8 cellular contexts compared by ENCODE assay signal in genomic region chr2:100260712-100261620, GRCh38.
DNase-seq lines count a peak whose midpoint lies in the region; ATAC-seq and TF ChIP-seq lines count a peak whose summit lies in the region.

No MANE protein-coding gene starts in this region.

- peak; percentile 50 for DNase-seq in activated CD4-positive, alpha-beta T cell treated with anti-CD3 and anti-CD28 coated beads for 48 hours
- no peak for DNase-seq in activated CD4-positive, alpha-beta T cell treated with anti-CD3 and anti-CD28 coated beads for 4 hours
- peak; percentile 49 for DNase-seq in LNCaP clone FGC (ENCODE audit: low read depth)
- DNase-seq in SW480 (ENCODE audit: low spot score) = peak; percentile 63
- DNase-seq in fibroblast of mammary gland (ENCODE audit: low read depth) = peak; percentile 70

- H3K4me1 Mint-ChIP-seq in nephron = peaks cover 10% of the 10 kb centered on the region

- ATAC-seq in GM19035 (IDR thresholded peaks at IDR 0.05; ENCODE audit: unreplicated experiment) (no peak), GM18520 (IDR thresholded peaks at IDR 0.05; ENCODE audit: unreplicated experiment) (no peak)

- H3K27me3 Mint-ChIP-seq in nephron (ENCODE audit: low read depth) = peaks cover 9% of the 10 kb centered on the region

- TF ChIP-seq CTCF in LNCaP clone FGC (IDR thresholded peaks at IDR 0.05; ENCODE audit: control insufficient read depth, extremely low read depth, insufficient read depth) (peak; percentile 89), fibroblast of mammary gland (conservative IDR thresholded peaks at IDR 0.05; ENCODE audit: control insufficient read depth, insufficient read depth, low read depth, low read length) (peak; percentile 53), nephron (IDR thresholded peaks at IDR 0.05; ENCODE audit: unreplicated experiment in 3 of 3) (peak; percentile 60 to 71 (median 70))

- H3K4me3 Mint-ChIP-seq in nephron = no peak overlapping the region

- H3K9me3 Mint-ChIP-seq in nephron = no peaks in the 10 kb centered on the region

- H3K36me3 Mint-ChIP-seq in nephron (ENCODE audit: low read depth) = no peaks in the 10 kb centered on the region

- H3K27ac Mint-ChIP-seq in nephron = peak overlapping the region in 2 of 3 experiments; percentile 20 to 43

- H3K4me3 ChIP-seq in LNCaP clone FGC (ENCODE audit: low read depth, low read length) = no peak overlapping the region
- H3K4me3 ChIP-seq in fibroblast of mammary gland (ENCODE audit: control insufficient read depth, low read depth, low read length) = no peak overlapping the region

Comparison
In these comparisons a context has a peak if more than half of its experiments do, and no peak if none do; other contexts are left out.
1. DNase-seq: peak in activated CD4-positive, alpha-beta T cell treated with anti-CD3 and anti-CD28 coated beads for 48 hours (single experiment), LNCaP clone FGC (single experiment), SW480 (single experiment) and fibroblast of mammary gland (single experiment); none in activated CD4-positive, alpha-beta T cell treated with anti-CD3 and anti-CD28 coated beads for 4 hours (0 of 2).
2. Peak in every context shown above with its lines, with median percentiles within 50 percentile points of each other: CTCF ChIP-seq.